In genomic region chr3:15360786-15361493, GRCh38 we compare ENCODE assay signal across 10 cellular contexts. TPM values are rescaled to one million over a fixed set of nuclear protein-coding genes. Genes with fewer than 3 reads are reported as not detected.
DNase-seq lines count a peak whose midpoint lies in the region; ATAC-seq lines count a peak whose summit lies in the region.
"Had no signal": no experiment of that assay in that cellular context is flagged by ENCODE, and none has a peak within 500 bp of the region (broad histone marks: within the 10 kb centered on the region; RNA-seq: fewer than 3 reads in every experiment).

No MANE protein-coding gene starts in this region.

- H3K36me3 ChIP-seq in CD8-positive, alpha-beta memory T cell (ENCODE audit: insufficient read depth, low read length): no peaks in the 10 kb centered on the region
- no peaks in the 10 kb centered on the region for H3K36me3 ChIP-seq in adipocyte (ENCODE audit: control insufficient read depth, insufficient read depth, low read length, severe bottlenecking)
- H3K36me3 ChIP-seq in neuron (ENCODE audit: insufficient read depth, low read length): no peaks in the 10 kb centered on the region
- H3K36me3 ChIP-seq: MG63 had no signal

- no peaks in the 10 kb centered on the region for H3K9me3 Mint-ChIP-seq in CD8-positive, alpha-beta memory T cell

- H3K27ac Mint-ChIP-seq in CD8-positive, alpha-beta memory T cell: peak overlapping the region in 3 of 8 donors; percentile 16 to 73 (median 50)

- H3K4me1 ChIP-seq in CD8-positive, alpha-beta memory T cell (ENCODE audit: insufficient read depth, low read length): peaks cover 34% of the 10 kb centered on the region
- H3K4me1 ChIP-seq in adipocyte (ENCODE audit: control insufficient read depth, insufficient read depth, low read length) (peaks cover 16% of the 10 kb centered on the region), neuron (ENCODE audit: insufficient read depth, low read length) (peaks cover 11% of the 10 kb centered on the region)

- POLR2A ChIA-PET in CD8-positive, alpha-beta memory T cell (lab: Charles Lee): no interaction called here

- peak overlapping the region; percentile 43 for H3K9ac ChIP-seq in adipocyte (ENCODE audit: low read length)

- H3K9me3 ChIP-seq in CD8-positive, alpha-beta memory T cell (ENCODE audit: low read length): no peaks in the 10 kb centered on the region
- H3K9me3 ChIP-seq in adipocyte (ENCODE audit: control insufficient read depth, low read length): no peaks in the 10 kb centered on the region
- H3K9me3 ChIP-seq in neuron (ENCODE audit: low read length): no peaks in the 10 kb centered on the region
- H3K9me3 ChIP-seq: MG63 had no signal

- H3K36me3 Mint-ChIP-seq in CD8-positive, alpha-beta memory T cell: peaks cover 0 to 4% (median 0%) of the 10 kb centered on the region in 3 donors

- H3K4me3 ChIP-seq in CD8-positive, alpha-beta memory T cell (ENCODE audit: low read length): no peak overlapping the region
- H3K4me3 ChIP-seq in adipocyte (ENCODE audit: low read length): peak overlapping the region; percentile 45
- H3K4me3 ChIP-seq in neuron (ENCODE audit: low read length): no peak overlapping the region
- H3K4me3 ChIP-seq: MG63 had no signal

- peaks cover 37 to 45% (median 45%) of the 10 kb centered on the region in 3 donors for H3K4me1 Mint-ChIP-seq in CD8-positive, alpha-beta memory T cell

- no peak for DNase-seq in CD8-positive, alpha-beta memory T cell
- DNase-seq in adipocyte (ENCODE audit: low read depth) (peak; percentile 83), RKO (ENCODE audit: low spot score) (no peak)
- DNase-seq: GF-D8 had no signal

- peak; percentile 6 for ATAC-seq in HG03159 (IDR thresholded peaks at IDR 0.05; ENCODE audit: unreplicated experiment)
- ATAC-seq in HG03139 (IDR thresholded peaks at IDR 0.05; ENCODE audit: unreplicated experiment): no peak
- no peak for ATAC-seq in GM18517 (IDR thresholded peaks at IDR 0.05; ENCODE audit: unreplicated experiment)
- ATAC-seq in HG02642 (IDR thresholded peaks at IDR 0.05; ENCODE audit: poor library complexity, unreplicated experiment): no peak

- CTCF ChIA-PET in CD8-positive, alpha-beta memory T cell (lab: Charles Lee): interaction anchor here (0.9 to 1.5 kb wide), 3 partner anchors 9 to 95 kb away, joined by 3 to 4 read pairs (median 3); partner anchors contain the start of gene SH3BP5

- H3K27ac ChIP-seq in CD8-positive, alpha-beta memory T cell (ENCODE audit: low read depth, low read length): no peak overlapping the region

- peak overlapping the region; percentile 30 for H2AFZ ChIP-seq in neuron (ENCODE audit: low read depth, low read length)

- H3K27me3 ChIP-seq in CD8-positive, alpha-beta memory T cell (ENCODE audit: insufficient read depth, low read length, poor library complexity, severe bottlenecking): no peaks in the 10 kb centered on the region
- H3K27me3 ChIP-seq in adipocyte (replicated peaks; ENCODE audit: control insufficient read depth, insufficient read depth, low read length) (no peaks in the 10 kb centered on the region), neuron (ENCODE audit: insufficient read depth, low read length) (no peaks in the 10 kb centered on the region)
- H3K27me3 ChIP-seq: MG63 had no signal

- peak overlapping the region in 4 of 7 donors; percentile 3 to 70 (median 38) for H3K4me3 Mint-ChIP-seq in CD8-positive, alpha-beta memory T cell

- H3K27me3 Mint-ChIP-seq in CD8-positive, alpha-beta memory T cell: peaks cover 0 to 1% of the 10 kb centered on the region in 2 donors

RNA-seq across cellular contexts. Expression of gene SH3BP5, which starts 28.6 kb away (rescaled TPM):
- 10 to 100 TPM; 14.2 to 15.5 TPM for total RNA-seq in CD8-positive, alpha-beta memory T cell
- 84.3 TPM for polyA plus RNA-seq in CD8-positive, alpha-beta memory T cell
